Comparison of ENCODE assay signal across 9 cellular contexts in the genomic region with DNA sequence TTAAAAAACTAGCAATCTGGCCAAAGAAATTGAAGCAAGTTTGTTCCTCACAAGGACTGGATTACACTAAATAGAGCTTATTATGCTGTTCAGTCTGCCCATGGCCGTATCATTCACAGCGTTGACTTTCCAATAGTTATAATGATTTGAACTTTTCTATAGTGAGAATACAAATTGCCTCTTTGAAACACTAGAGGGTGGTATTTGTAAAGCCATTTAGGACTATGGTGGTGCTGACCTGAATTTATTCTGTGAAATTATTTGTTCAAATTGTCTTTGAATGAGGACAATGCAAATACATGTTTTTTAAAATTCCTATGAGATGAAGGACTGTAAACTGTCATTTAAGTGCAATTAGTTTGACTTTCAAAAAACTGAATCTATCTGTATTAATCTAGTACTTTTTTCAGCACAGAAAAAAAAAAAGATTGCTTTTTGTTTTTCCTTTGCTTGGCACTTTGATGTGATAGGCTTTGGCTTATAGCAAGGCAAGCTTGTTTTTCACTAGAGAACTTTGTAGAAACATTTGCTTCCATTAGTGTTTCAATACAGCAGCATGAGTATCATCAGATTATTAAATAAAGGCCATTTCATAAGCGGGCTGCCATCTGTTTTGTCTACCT.
DNase-seq lines count a peak whose midpoint lies in the region; ATAC-seq and TF ChIP-seq lines count a peak whose summit lies in the region.
"Had no signal": no experiment of that assay in that cellular context is flagged by ENCODE, and none has a peak within 500 bp of the region (broad histone marks: within the 10 kb centered on the region; RNA-seq: fewer than 3 reads in every experiment).

No MANE protein-coding gene starts in this region.

- no peak overlapping the region for H3K27ac Mint-ChIP-seq in glutamatergic neuron (ENCODE audit: unreplicated experiment)
- H3K27ac Mint-ChIP-seq in activated naive CD4-positive, alpha-beta T cell treated with anti-CD3 and anti-CD28 coated beads, Interleukin-2, amount 50 U/mL, for 72 hours = no peak overlapping the region
- H3K27ac Mint-ChIP-seq in activated naive CD8-positive, alpha-beta T cell treated with anti-CD3 and anti-CD28 coated beads, Interleukin-2, amount 50 U/mL, for 24 hours = no peak overlapping the region
- H3K27ac Mint-ChIP-seq: activated naive CD4-positive, alpha-beta T cell treated with anti-CD3 and anti-CD28 coated beads, Interleukin-2, amount 50 U/mL, for 24 hours had no signal

- no peaks in the 10 kb centered on the region for H3K36me3 ChIP-seq in left ventricle myocardium inferior
- H3K36me3 ChIP-seq in IMR-90 (ENCODE audit: control insufficient read depth, insufficient read depth, low read length) = no peaks in the 10 kb centered on the region

- CTCF ChIA-PET in IMR-90 (lab: Yijun Ruan, JAX) = interaction anchor here (0.6 to 2.0 kb wide), 9 partner anchors 15 to 958 kb away, joined by 3 to 9 read pairs (median 4); a partner anchor contains a TSS

- H3K4me2 ChIP-seq in IMR-90 (ENCODE audit: low read depth, low read length) = no peak overlapping the region

- peak; percentile 55 for TF ChIP-seq CTCF in left ventricle myocardium inferior (IDR thresholded peaks at IDR 0.05; ENCODE audit: borderline replicate concordance)
- peak; percentile 65 for TF ChIP-seq CTCF in IMR-90 (conservative IDR thresholded peaks at IDR 0.05; ENCODE audit: low read depth, low read length)
- TF ChIP-seq CTCF in glutamatergic neuron (IDR thresholded peaks at IDR 0.05; ENCODE audit: partially characterized antibody, unreplicated experiment) = peak; percentile 69

- H3K14ac ChIP-seq in IMR-90 (replicated peaks; ENCODE audit: low read depth, low read length) = no peak overlapping the region

- 39% methylated on average over 3 of the region's 3 CpGs for WGBS in right cardiac atrium
- no CpG with 5 or more reads among the region's 3 CpGs for WGBS in IMR-90 (ENCODE audit: extremely low coverage in 2 of 2, insufficient read length in 1 of 2), 2 experiments

- no peak overlapping the region for H3K23ac ChIP-seq in IMR-90 (ENCODE audit: low read depth, low read length)

- dilution Hi-C loops in IMR-90 (cut with HindIII; ENCODE audit: low sequenced_read_pairs, unreplicated experiment) = loop anchor here (25.0 kb wide), 1 partner anchor 657 kb away; no protein-coding TSS in a partner anchor

- no peaks in the 10 kb centered on the region for H3K4me1 ChIP-seq in left ventricle myocardium inferior
- H3K4me1 ChIP-seq in right cardiac atrium (ENCODE audit: control insufficient read depth, insufficient read depth, low read length) = no peaks in the 10 kb centered on the region
- no peaks in the 10 kb centered on the region for H3K4me1 ChIP-seq in IMR-90 (ENCODE audit: control insufficient read depth, insufficient read depth, low read length)

- H3K56ac ChIP-seq in IMR-90 (ENCODE audit: extremely low read depth, insufficient read depth, low read length) = no peak overlapping the region

- no peak for TF ChIP-seq POLR2A in IMR-90 (IDR thresholded peaks at IDR 0.05; ENCODE audit: low read depth, low read length)

- no peak overlapping the region for H2BK120ac ChIP-seq in IMR-90 (ENCODE audit: low read depth, low read length)

- H3K4me3 ChIP-seq in left ventricle myocardium inferior (no peak overlapping the region), right cardiac atrium (ENCODE audit: low read length) (no peak overlapping the region), IMR-90 (ENCODE audit: insufficient read depth, low read depth, low read length) (no peak overlapping the region)

- no peak overlapping the region for H2AFZ ChIP-seq in IMR-90 (replicated peaks; ENCODE audit: low read length, poor library complexity)

- no peak overlapping the region for H2BK5ac ChIP-seq in IMR-90 (ENCODE audit: low read depth, low read length, poor library complexity, severe bottlenecking)

- no peaks in the 10 kb centered on the region for H3K79me1 ChIP-seq in IMR-90 (ENCODE audit: low read depth in 1 of 2, low read length in 2 of 2)

- no peak overlapping the region for H4K8ac ChIP-seq in IMR-90 (ENCODE audit: low read depth in 2 of 2, low read length in 2 of 2)

- H2BK20ac ChIP-seq in IMR-90 (ENCODE audit: low read depth, low read length) = no peak overlapping the region

- no peak overlapping the region for H4K5ac ChIP-seq in IMR-90 (ENCODE audit: low read depth, low read length)

- H4K91ac ChIP-seq in IMR-90 (ENCODE audit: insufficient read depth, low read depth, low read length) = no peak overlapping the region

- no peaks in the 10 kb centered on the region for H3K4me1 Mint-ChIP-seq in glutamatergic neuron (ENCODE audit: low read depth, unreplicated experiment)
- no peaks in the 10 kb centered on the region for H3K4me1 Mint-ChIP-seq in activated naive CD8-positive, alpha-beta T cell treated with anti-CD3 and anti-CD28 coated beads, Interleukin-2, amount 50 U/mL, for 24 hours
- H3K4me1 Mint-ChIP-seq: activated naive CD4-positive, alpha-beta T cell treated with anti-CD3 and anti-CD28 coated beads, Interleukin-2, amount 50 U/mL, for 24 hours had no signal

- TF ChIP-seq RAD21 in IMR-90 (IDR thresholded peaks at IDR 0.05; ENCODE audit: low read length) = peak; percentile 80

- intact Hi-C loops in left ventricle myocardium inferior (cut with micrococcal nuclease) = no loop called here
- intact Hi-C loops in right cardiac atrium (cut with DNase I) = no loop called here
- intact Hi-C loops in IMR-90 (cut with micrococcal nuclease) = loop anchor here (1.0 kb wide), 1 partner anchor 630 kb away; no protein-coding TSS in a partner anchor

- POLR2A ChIA-PET in IMR-90 (lab: Charles Lee; ENCODE audit: unreplicated experiment) = no interaction called here

- H3K9me3 ChIP-seq in left ventricle myocardium inferior (replicated peaks) (no peaks in the 10 kb centered on the region), right cardiac atrium (ENCODE audit: control insufficient read depth, low read length) (no peaks in the 10 kb centered on the region), IMR-90 (ENCODE audit: control insufficient read depth, insufficient read depth, low read length) (no peaks in the 10 kb centered on the region)

- H3K9ac ChIP-seq in IMR-90 (ENCODE audit: low read depth, low read length) = no peak overlapping the region

- DNase-seq in left ventricle myocardium inferior = no peak
- DNase-seq in right cardiac atrium = no peak
- peak; percentile 44 for DNase-seq in IMR-90
- DNase-seq in SK-MEL-5 (ENCODE audit: low read depth, low spot score) = peak; percentile 78
- no peak for DNase-seq in glutamatergic neuron
- DNase-seq in GDM1 (lab: John Stamatoyannopoulos, UW) = no peak
- DNase-seq in activated naive CD4-positive, alpha-beta T cell treated with anti-CD3 and anti-CD28 coated beads, Interleukin-2, amount 50 U/mL, for 72 hours (ENCODE audit: low spot score in 2 of 2) = no peak
- no peak for DNase-seq in activated naive CD8-positive, alpha-beta T cell treated with anti-CD3 and anti-CD28 coated beads, Interleukin-2, amount 50 U/mL, for 24 hours

- H3K9me1 ChIP-seq in IMR-90 (ENCODE audit: insufficient read depth, low read length) = no peaks in the 10 kb centered on the region

- H3K36me3 Mint-ChIP-seq in glutamatergic neuron (ENCODE audit: unreplicated experiment) = no peaks in the 10 kb centered on the region
- H3K36me3 Mint-ChIP-seq in activated naive CD4-positive, alpha-beta T cell treated with anti-CD3 and anti-CD28 coated beads, Interleukin-2, amount 50 U/mL, for 72 hours = no peaks in the 10 kb centered on the region
- H3K36me3 Mint-ChIP-seq in activated naive CD8-positive, alpha-beta T cell treated with anti-CD3 and anti-CD28 coated beads, Interleukin-2, amount 50 U/mL, for 24 hours (ENCODE audit: low read depth) = no peaks in the 10 kb centered on the region
- H3K36me3 Mint-ChIP-seq: activated naive CD4-positive, alpha-beta T cell treated with anti-CD3 and anti-CD28 coated beads, Interleukin-2, amount 50 U/mL, for 24 hours had no signal

- in situ Hi-C loops in IMR-90 (cut with MboI; ENCODE audit: low sequenced_read_pairs) (no loop called here), SK-MEL-5 (cut with HindIII; ENCODE audit: low pct_unique_long_range_greater_than_20kb, low sequenced_read_pairs) (loop anchor here (25.0 kb wide), 1 partner anchor 657 kb away; no protein-coding TSS in a partner anchor)

- H3K27ac ChIP-seq in left ventricle myocardium inferior (replicated peaks) (no peak overlapping the region), right cardiac atrium (ENCODE audit: low read length) (no peak overlapping the region), IMR-90 (ENCODE audit: insufficient read depth, low read length) (no peak overlapping the region)

- no peak overlapping the region for H2AK5ac ChIP-seq in IMR-90 (ENCODE audit: low read depth, low read length)

- no peaks in the 10 kb centered on the region for H4K20me1 ChIP-seq in IMR-90 (ENCODE audit: insufficient read depth, low read length)

- H2AK9ac ChIP-seq in IMR-90 (replicated peaks; ENCODE audit: low read depth, low read length, poor library complexity) = no peak overlapping the region

- H3K27me3 Mint-ChIP-seq in glutamatergic neuron (ENCODE audit: unreplicated experiment) = no peaks in the 10 kb centered on the region
- H3K27me3 Mint-ChIP-seq in activated naive CD8-positive, alpha-beta T cell treated with anti-CD3 and anti-CD28 coated beads, Interleukin-2, amount 50 U/mL, for 24 hours = no peaks in the 10 kb centered on the region
- H3K27me3 Mint-ChIP-seq: activated naive CD4-positive, alpha-beta T cell treated with anti-CD3 and anti-CD28 coated beads, Interleukin-2, amount 50 U/mL, for 24 hours had no signal

- no peak overlapping the region for H3K18ac ChIP-seq in IMR-90 (ENCODE audit: low read depth, low read length)

- no peak overlapping the region for H3K4me3 Mint-ChIP-seq in glutamatergic neuron (ENCODE audit: unreplicated experiment)
- no peak overlapping the region for H3K4me3 Mint-ChIP-seq in activated naive CD8-positive, alpha-beta T cell treated with anti-CD3 and anti-CD28 coated beads, Interleukin-2, amount 50 U/mL, for 24 hours
- H3K4me3 Mint-ChIP-seq: activated naive CD4-positive, alpha-beta T cell treated with anti-CD3 and anti-CD28 coated beads, Interleukin-2, amount 50 U/mL, for 24 hours had no signal

- H3K9me3 Mint-ChIP-seq in glutamatergic neuron (ENCODE audit: unreplicated experiment) = no peaks in the 10 kb centered on the region
- H3K9me3 Mint-ChIP-seq in activated naive CD4-positive, alpha-beta T cell treated with anti-CD3 and anti-CD28 coated beads, Interleukin-2, amount 50 U/mL, for 72 hours = no peaks in the 10 kb centered on the region
- peaks cover 4% of the 10 kb centered on the region for H3K9me3 Mint-ChIP-seq in activated naive CD8-positive, alpha-beta T cell treated with anti-CD3 and anti-CD28 coated beads, Interleukin-2, amount 50 U/mL, for 24 hours
- H3K9me3 Mint-ChIP-seq: activated naive CD4-positive, alpha-beta T cell treated with anti-CD3 and anti-CD28 coated beads, Interleukin-2, amount 50 U/mL, for 24 hours had no signal

- no peak overlapping the region for H3K4ac ChIP-seq in IMR-90 (ENCODE audit: low read depth, low read length)

- no peak overlapping the region for H2BK15ac ChIP-seq in IMR-90 (ENCODE audit: low read depth, low read length)

- no peak for ATAC-seq in right cardiac atrium
- ATAC-seq in IMR-90 (ENCODE audit: low read depth) = peak; percentile 71
- ATAC-seq in activated naive CD4-positive, alpha-beta T cell treated with anti-CD3 and anti-CD28 coated beads, Interleukin-2, amount 50 U/mL, for 72 hours = no peak
- ATAC-seq in activated naive CD8-positive, alpha-beta T cell treated with anti-CD3 and anti-CD28 coated beads, Interleukin-2, amount 50 U/mL, for 24 hours = no peak

- H3K27me3 ChIP-seq in left ventricle myocardium inferior (ENCODE audit: low read depth) (no peaks in the 10 kb centered on the region), right cardiac atrium (ENCODE audit: control insufficient read depth, insufficient read depth) (no peaks in the 10 kb centered on the region), IMR-90 (ENCODE audit: control insufficient read depth, insufficient read depth, low read length) (no peaks in the 10 kb centered on the region)

- BruUV-seq in IMR-90 (replicated peaks; lab: Mats Ljungman, UMichigan) = no TSS peak

Comparison
In these comparisons a context has a peak if more than half of its experiments do, and no peak if none do; other contexts are left out.
1. DNase-seq: peak in IMR-90 (single experiment) and SK-MEL-5 (single experiment); none in left ventricle myocardium inferior (single experiment), right cardiac atrium (0 of 3), glutamatergic neuron (single experiment), GDM1 (single experiment), activated naive CD4-positive, alpha-beta T cell treated with anti-CD3 and anti-CD28 coated beads, Interleukin-2, amount 50 U/mL, for 72 hours (0 of 2) and activated naive CD8-positive, alpha-beta T cell treated with anti-CD3 and anti-CD28 coated beads, Interleukin-2, amount 50 U/mL, for 24 hours (single experiment).
2. Peak in every context shown above with its lines, with median percentiles within 50 percentile points of each other: CTCF ChIP-seq.